9 cellular contexts compared by ENCODE assay signal in genomic region chr1:40711465-40712404, GRCh38. TPM values are rescaled to one million over a fixed set of nuclear protein-coding genes. Genes with fewer than 3 reads are reported as not detected.
DNase-seq lines count a peak whose midpoint lies in the region; TF ChIP-seq lines count a peak whose summit lies in the region.
"Had no signal": no experiment of that assay in that cellular context is flagged by ENCODE, and none has a peak within 500 bp of the region (broad histone marks: within the 10 kb centered on the region; RNA-seq: fewer than 3 reads in every experiment).

No MANE protein-coding gene starts in this region.

- H3K9ac ChIP-seq in neural progenitor cell: peak overlapping the region; percentile 81

- peak; percentile 51 for DNase-seq in NCI-H345 (lab: John Stamatoyannopoulos, UW)
- no peak for DNase-seq in NCI-H345 treated with DMSO at 0.1 percent for 48 hours (lab: John Stamatoyannopoulos, UW; ENCODE audit: unreplicated experiment)
- DNase-seq in RWPE1 (ENCODE audit: low spot score): peak; percentile 84
- DNase-seq in neural progenitor cell (ENCODE audit: low spot score): no peak
- DNase-seq in hepatic stellate cell (ENCODE audit: low spot score): no peak
- no peak for DNase-seq in GOT3 (lab: John Stamatoyannopoulos, UW)
- no peak for DNase-seq in stimulated activated naive CD4-positive, alpha-beta T cell (lab: John Stamatoyannopoulos, UW)

- POLR2A ChIA-PET in RWPE1 (lab: Yijun Ruan, JAX; ENCODE audit: low non-redundant PET): no interaction called here

- H3K4me3 ChIP-seq in esophagus (ENCODE audit: low read depth in 1 of 2, low read length in 2 of 2) (no peak overlapping the region), neural progenitor cell (peak overlapping the region; percentile 75)

- WGBS in esophagus, 2 donors: 7 to 13% methylated on average over 3 of the region's 3 CpGs

- H3K4me1 ChIP-seq in esophagus (ENCODE audit: control insufficient read depth in 2 of 2, insufficient read depth in 2 of 2, low read length in 1 of 2) (no peaks in the 10 kb centered on the region), neural progenitor cell (peaks cover 17% of the 10 kb centered on the region)

- peaks cover 27% of the 10 kb centered on the region for H4K20me1 ChIP-seq in neural progenitor cell (ENCODE audit: low read depth)

- H3K4me3 Mint-ChIP-seq in neural progenitor cell: peak overlapping the region; percentile 99

- H3K27ac ChIP-seq in RWPE1 (no peak overlapping the region), esophagus (ENCODE audit: low read depth in 2 of 2, low read length in 1 of 2) (peak overlapping the region; percentile 78 to 80), neural progenitor cell (no peak overlapping the region)
- H3K27ac ChIP-seq: C4-2B had no signal

- peak overlapping the region; percentile 97 for H3K4me2 ChIP-seq in neural progenitor cell

- H3F3A ChIP-seq in neural progenitor cell (ENCODE audit: low read depth): no peaks in the 10 kb centered on the region

- H3K9me3 ChIP-seq in esophagus (ENCODE audit: control insufficient read depth in 2 of 2, insufficient read depth in 1 of 2, low read depth in 1 of 2, low read length in 1 of 2) (no peaks in the 10 kb centered on the region), neural progenitor cell (ENCODE audit: low read depth) (no peaks in the 10 kb centered on the region)

- peaks cover 14% of the 10 kb centered on the region for H3K36me3 Mint-ChIP-seq in neural progenitor cell

- H3K27me3 Mint-ChIP-seq in neural progenitor cell (ENCODE audit: insufficient read depth, low read depth): no peaks in the 10 kb centered on the region

- H3K27me3 ChIP-seq in esophagus (ENCODE audit: control insufficient read depth in 1 of 2, insufficient read depth in 2 of 2, low read length in 2 of 2) (no peaks in the 10 kb centered on the region), neural progenitor cell (no peaks in the 10 kb centered on the region)

- H3K36me3 ChIP-seq in esophagus (ENCODE audit: control insufficient read depth in 2 of 2, insufficient read depth in 2 of 2, low read length in 1 of 2) (no peaks in the 10 kb centered on the region), neural progenitor cell (no peaks in the 10 kb centered on the region)

- peaks cover 94% of the 10 kb centered on the region for H3K79me2 ChIP-seq in neural progenitor cell (ENCODE audit: low read depth)

- CTCF ChIA-PET in RWPE1 (lab: Yijun Ruan, JAX): no interaction called here

- no peak overlapping the region for H3K27ac Mint-ChIP-seq in neural progenitor cell

- peaks cover 32% of the 10 kb centered on the region for H3K4me1 Mint-ChIP-seq in neural progenitor cell

- H3K9me3 Mint-ChIP-seq in neural progenitor cell: no peaks in the 10 kb centered on the region

- TF ChIP-seq CTCF in RWPE1 (conservative IDR thresholded peaks at IDR 0.05; ENCODE audit: low read depth) (no peak), neural progenitor cell (IDR thresholded peaks at IDR 0.05) (no peak)

- H2AFZ ChIP-seq in neural progenitor cell (replicated peaks): no peak overlapping the region

RNA-seq across cellular contexts. Expression of gene NFYC, which starts 20.2 kb away (rescaled TPM):
- 10 to 100 TPM; 24.8 to 37.2 TPM for polyA plus RNA-seq in esophagus
- total RNA-seq in neural progenitor cell (ENCODE audit: low replicate concordance): 38.0 and 61.3 TPM in 2 replicates

RNA-seq across cellular contexts. Expression of gene RIMS3, which starts 46.3 kb away (rescaled TPM):
- under 1 TPM; 0.35 to 0.56 TPM for polyA plus RNA-seq in esophagus
- 17.2 and 27.1 TPM in 2 replicates for total RNA-seq in neural progenitor cell (ENCODE audit: low replicate concordance)

Comparison
In these comparisons a context has a peak if more than half of its experiments do, and no peak if none do; other contexts are left out.
1. DNase-seq: peak in NCI-H345 (single experiment) and RWPE1 (single experiment); none in NCI-H345 treated with DMSO at 0.1 percent for 48 hours (single experiment), neural progenitor cell (single experiment), hepatic stellate cell (single experiment), GOT3 (single experiment) and stimulated activated naive CD4-positive, alpha-beta T cell (0 of 6).
2. H3K27ac ChIP-seq: peak in esophagus (2 of 2); none in RWPE1 (single experiment) and neural progenitor cell (single experiment).